In genomic region chr5:142827934-142828576, GRCh38 we compare ENCODE assay signal across 1 cellular context.
TF ChIP-seq lines count a peak whose summit lies in the region.

No MANE protein-coding gene starts in this region.

TF ChIP-seq in GM23338, 12 proteins besides CTCF, POLR2A, EP300 and RAD21 (continued from another document):
- TF ChIP-seq, protein P1, sequence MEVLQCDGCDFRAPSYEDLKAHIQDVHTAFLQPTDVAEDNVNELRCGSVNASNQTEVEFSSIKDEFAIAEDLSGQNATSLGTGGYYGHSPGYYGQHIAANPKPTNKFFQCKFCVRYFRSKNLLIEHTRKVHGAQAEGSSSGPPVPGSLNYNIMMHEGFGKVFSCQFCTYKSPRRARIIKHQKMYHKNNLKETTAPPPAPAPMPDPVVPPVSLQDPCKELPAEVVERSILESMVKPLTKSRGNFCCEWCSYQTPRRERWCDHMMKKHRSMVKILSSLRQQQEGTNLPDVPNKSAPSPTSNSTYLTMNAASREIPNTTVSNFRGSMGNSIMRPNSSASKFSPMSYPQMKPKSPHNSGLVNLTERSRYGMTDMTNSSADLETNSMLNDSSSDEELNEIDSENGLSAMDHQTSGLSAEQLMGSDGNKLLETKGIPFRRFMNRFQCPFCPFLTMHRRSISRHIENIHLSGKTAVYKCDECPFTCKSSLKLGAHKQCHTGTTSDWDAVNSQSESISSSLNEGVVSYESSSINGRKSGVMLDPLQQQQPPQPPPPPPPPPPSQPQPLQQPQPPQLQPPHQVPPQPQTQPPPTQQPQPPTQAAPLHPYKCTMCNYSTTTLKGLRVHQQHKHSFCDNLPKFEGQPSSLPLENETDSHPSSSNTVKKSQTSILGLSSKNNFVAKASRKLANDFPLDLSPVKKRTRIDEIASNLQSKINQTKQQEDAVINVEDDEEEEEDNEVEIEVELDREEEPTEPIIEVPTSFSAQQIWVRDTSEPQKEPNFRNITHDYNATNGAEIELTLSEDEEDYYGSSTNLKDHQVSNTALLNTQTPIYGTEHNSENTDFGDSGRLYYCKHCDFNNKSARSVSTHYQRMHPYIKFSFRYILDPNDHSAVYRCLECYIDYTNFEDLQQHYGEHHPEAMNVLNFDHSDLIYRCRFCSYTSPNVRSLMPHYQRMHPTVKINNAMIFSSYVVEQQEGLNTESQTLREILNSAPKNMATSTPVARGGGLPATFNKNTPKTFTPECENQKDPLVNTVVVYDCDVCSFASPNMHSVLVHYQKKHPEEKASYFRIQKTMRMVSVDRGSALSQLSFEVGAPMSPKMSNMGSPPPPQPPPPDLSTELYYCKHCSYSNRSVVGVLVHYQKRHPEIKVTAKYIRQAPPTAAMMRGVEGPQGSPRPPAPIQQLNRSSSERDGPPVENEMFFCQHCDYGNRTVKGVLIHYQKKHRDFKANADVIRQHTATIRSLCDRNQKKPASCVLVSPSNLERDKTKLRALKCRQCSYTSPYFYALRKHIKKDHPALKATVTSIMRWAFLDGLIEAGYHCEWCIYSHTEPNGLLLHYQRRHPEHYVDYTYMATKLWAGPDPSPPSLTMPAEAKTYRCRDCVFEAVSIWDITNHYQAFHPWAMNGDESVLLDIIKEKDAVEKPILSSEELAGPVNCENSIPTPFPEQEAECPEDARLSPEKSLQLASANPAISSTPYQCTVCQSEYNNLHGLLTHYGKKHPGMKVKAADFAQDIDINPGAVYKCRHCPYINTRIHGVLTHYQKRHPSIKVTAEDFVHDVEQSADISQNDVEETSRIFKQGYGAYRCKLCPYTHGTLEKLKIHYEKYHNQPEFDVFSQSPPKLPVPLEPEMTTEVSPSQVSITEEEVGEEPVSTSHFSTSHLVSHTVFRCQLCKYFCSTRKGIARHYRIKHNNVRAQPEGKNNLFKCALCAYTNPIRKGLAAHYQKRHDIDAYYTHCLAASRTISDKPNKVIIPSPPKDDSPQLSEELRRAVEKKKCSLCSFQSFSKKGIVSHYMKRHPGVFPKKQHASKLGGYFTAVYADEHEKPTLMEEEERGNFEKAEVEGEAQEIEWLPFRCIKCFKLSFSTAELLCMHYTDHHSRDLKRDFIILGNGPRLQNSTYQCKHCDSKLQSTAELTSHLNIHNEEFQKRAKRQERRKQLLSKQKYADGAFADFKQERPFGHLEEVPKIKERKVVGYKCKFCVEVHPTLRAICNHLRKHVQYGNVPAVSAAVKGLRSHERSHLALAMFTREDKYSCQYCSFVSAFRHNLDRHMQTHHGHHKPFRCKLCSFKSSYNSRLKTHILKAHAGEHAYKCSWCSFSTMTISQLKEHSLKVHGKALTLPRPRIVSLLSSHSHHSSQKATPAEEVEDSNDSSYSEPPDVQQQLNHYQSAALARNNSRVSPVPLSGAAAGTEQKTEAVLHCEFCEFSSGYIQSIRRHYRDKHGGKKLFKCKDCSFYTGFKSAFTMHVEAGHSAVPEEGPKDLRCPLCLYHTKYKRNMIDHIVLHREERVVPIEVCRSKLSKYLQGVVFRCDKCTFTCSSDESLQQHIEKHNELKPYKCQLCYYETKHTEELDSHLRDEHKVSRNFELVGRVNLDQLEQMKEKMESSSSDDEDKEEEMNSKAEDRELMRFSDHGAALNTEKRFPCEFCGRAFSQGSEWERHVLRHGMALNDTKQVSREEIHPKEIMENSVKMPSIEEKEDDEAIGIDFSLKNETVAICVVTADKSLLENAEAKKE (CRISPR knock-in tag; IDR thresholded peaks at IDR 0.05) = no peak
- TF ChIP-seq STAT1 (IDR thresholded peaks at IDR 0.05; ENCODE audit: unreplicated experiment) (no peak), ZNF114 (CRISPR knock-in tag; IDR thresholded peaks at IDR 0.05) (no peak), REST (IDR thresholded peaks at IDR 0.05; ENCODE audit: unreplicated experiment) (no peak), NANOG (IDR thresholded peaks at IDR 0.05; ENCODE audit: borderline replicate concordance) (no peak), POLR2AphosphoS5 (IDR thresholded peaks at IDR 0.05; ENCODE audit: low read depth) (no peak), EZH2phosphoT487 (IDR thresholded peaks at IDR 0.05; ENCODE audit: unreplicated experiment) (no peak), JUNB (IDR thresholded peaks at IDR 0.05; ENCODE audit: unreplicated experiment) (no peak)
- TF ChIP-seq, protein P2, sequence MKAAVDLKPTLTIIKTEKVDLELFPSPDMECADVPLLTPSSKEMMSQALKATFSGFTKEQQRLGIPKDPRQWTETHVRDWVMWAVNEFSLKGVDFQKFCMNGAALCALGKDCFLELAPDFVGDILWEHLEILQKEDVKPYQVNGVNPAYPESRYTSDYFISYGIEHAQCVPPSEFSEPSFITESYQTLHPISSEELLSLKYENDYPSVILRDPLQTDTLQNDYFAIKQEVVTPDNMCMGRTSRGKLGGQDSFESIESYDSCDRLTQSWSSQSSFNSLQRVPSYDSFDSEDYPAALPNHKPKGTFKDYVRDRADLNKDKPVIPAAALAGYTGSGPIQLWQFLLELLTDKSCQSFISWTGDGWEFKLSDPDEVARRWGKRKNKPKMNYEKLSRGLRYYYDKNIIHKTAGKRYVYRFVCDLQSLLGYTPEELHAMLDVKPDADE (IDR thresholded peaks at IDR 0.05) = no peak
